13 cellular contexts compared by ENCODE assay signal in the genomic region with DNA sequence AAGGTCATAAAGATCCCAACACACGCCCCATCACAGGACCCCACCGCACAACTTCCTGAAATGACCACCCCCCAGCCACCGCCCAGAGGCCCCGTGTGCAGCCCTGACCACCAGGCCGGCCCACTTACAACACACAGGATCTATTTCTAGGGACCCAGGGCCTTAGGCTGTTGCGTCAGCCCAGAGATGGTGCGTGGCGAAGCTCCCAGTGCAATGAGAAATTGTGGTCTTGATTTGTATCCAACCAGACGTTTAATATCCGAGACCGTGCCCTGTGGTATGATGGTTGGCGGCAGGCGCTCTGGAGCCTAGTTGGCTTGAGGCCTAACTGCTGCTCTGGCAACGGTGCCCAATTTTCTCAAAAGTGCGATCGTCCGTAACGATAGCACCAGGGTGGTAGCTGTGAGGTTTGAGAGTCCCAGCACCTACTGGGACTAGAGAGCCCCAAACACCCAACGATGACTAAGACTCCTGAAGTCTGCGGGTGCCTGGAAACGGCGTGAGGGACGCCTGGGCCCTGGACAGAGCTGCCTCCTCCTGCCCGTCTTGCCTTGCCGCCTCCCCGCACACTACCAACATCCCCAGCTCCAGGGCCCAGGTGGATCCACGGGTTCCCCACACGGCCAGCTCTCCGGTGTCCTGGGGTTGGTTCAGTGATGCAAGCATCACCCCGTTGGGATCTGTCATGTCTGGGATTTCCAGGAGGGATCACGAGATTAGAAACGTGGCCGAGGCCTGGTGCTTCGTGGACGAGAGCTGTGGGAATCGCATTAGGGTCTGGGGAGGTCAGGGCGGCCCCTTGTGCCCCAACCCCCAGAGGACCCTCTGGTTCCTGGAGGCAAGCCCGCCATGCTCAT. TPM values are rescaled to one million over a fixed set of nuclear protein-coding genes. Genes with fewer than 3 reads are reported as not detected.
DNase-seq lines count a peak whose midpoint lies in the region; ATAC-seq and TF ChIP-seq lines count a peak whose summit lies in the region.
"Had no signal": no experiment of that assay in that cellular context is flagged by ENCODE, and none has a peak within 500 bp of the region (broad histone marks: within the 10 kb centered on the region; RNA-seq: fewer than 3 reads in every experiment).

No MANE protein-coding gene starts in this region.

- H3K36me3 ChIP-seq in sigmoid colon: no peaks in the 10 kb centered on the region
- H3K36me3 ChIP-seq: esophagus muscularis mucosa, SJCRH30 had no signal

- TF ChIP-seq POLR2A in sigmoid colon (IDR thresholded peaks at IDR 0.05): no peak

- peaks cover 9% of the 10 kb centered on the region for H3K4me1 Mint-ChIP-seq in glutamatergic neuron (ENCODE audit: low read depth, unreplicated experiment)

- peaks cover 0 to 11% (median 2%) of the 10 kb centered on the region in 4 donors for H3K4me1 ChIP-seq in sigmoid colon

- intact Hi-C loops in sigmoid colon (cut with DNase I): loop anchor here (2.0 to 10.0 kb wide), 3 partner anchors 242 to 472 kb away; no protein-coding TSS in a partner anchor

- H3K27me3 Mint-ChIP-seq in glutamatergic neuron (ENCODE audit: unreplicated experiment): peaks cover 12% of the 10 kb centered on the region

- peaks cover 3% of the 10 kb centered on the region for H3K36me3 Mint-ChIP-seq in glutamatergic neuron (ENCODE audit: unreplicated experiment)

- 90% methylated on average over 38 of the region's 38 CpGs for WGBS in sigmoid colon, 2 donors

- H3K27me3 ChIP-seq in sigmoid colon: peaks cover 0 to 7% (median 0%) of the 10 kb centered on the region in 3 donors
- H3K27me3 ChIP-seq: SJCRH30 had no signal

- DNase-seq in AML-193 (lab: John Stamatoyannopoulos, UW): peak; percentile 22 to 32
- DNase-seq in CD1c-positive myeloid dendritic cell (ENCODE audit: extremely low spot score): peak; percentile 7
- peak; percentile 30 for DNase-seq in NCI-H1694 treated with DMSO at 0.1 percent for 48 hours (lab: John Stamatoyannopoulos, UW)
- no peak for DNase-seq in glutamatergic neuron
- DNase-seq in NCI-H2171 treated with DMSO at 0.1 percent for 48 hours (lab: John Stamatoyannopoulos, UW): no peak
- no peak for DNase-seq in sigmoid colon
- DNase-seq: NCI-H446 treated with DMSO at 0.1 percent for 48 hours had no signal

- TF ChIP-seq EP300 in sigmoid colon (IDR thresholded peaks at IDR 0.05): no peak

- no peak overlapping the region for H3K4me3 ChIP-seq in sigmoid colon
- H3K4me3 ChIP-seq: SJCRH30 had no signal

- H3K9me3 Mint-ChIP-seq in glutamatergic neuron (ENCODE audit: unreplicated experiment): peaks cover 19% of the 10 kb centered on the region
- H3K9me3 Mint-ChIP-seq: activated B cell treated with CpG ODN at 0.5 μM for 24 hours; activated T-cell treated with anti-CD3 and anti-CD28 coated beads, Interleukin-2, amount 50 U/mL, for 4 hours had no signal

- TF ChIP-seq CTCF in glutamatergic neuron (IDR thresholded peaks at IDR 0.05; ENCODE audit: partially characterized antibody, unreplicated experiment) (no peak), sigmoid colon (IDR thresholded peaks at IDR 0.05) (no peak)

- no peak for ATAC-seq in HG03159 (IDR thresholded peaks at IDR 0.05; ENCODE audit: unreplicated experiment)

- H3K27ac Mint-ChIP-seq in glutamatergic neuron (ENCODE audit: unreplicated experiment): peak overlapping the region; percentile 84
- H3K27ac Mint-ChIP-seq: activated B cell treated with CpG ODN at 0.5 μM for 24 hours had no signal

- H3K27ac ChIP-seq in sigmoid colon: no peak overlapping the region
- H3K27ac ChIP-seq: esophagus muscularis mucosa, SJCRH30 had no signal

- no peaks in the 10 kb centered on the region for H3K9me3 ChIP-seq in sigmoid colon
- H3K9me3 ChIP-seq: esophagus muscularis mucosa, SJCRH30 had no signal

- no peak overlapping the region for H3K4me3 Mint-ChIP-seq in glutamatergic neuron (ENCODE audit: unreplicated experiment)

RNA-seq across cellular contexts. Expression of a gene that starts 32.4 kb away (rescaled TPM):
- total RNA-seq in glutamatergic neuron (ENCODE audit: unreplicated experiment) (not detected), sigmoid colon (not detected)
- polyA plus RNA-seq in sigmoid colon: 1 to 10 TPM in 1 of 3 donors, under 1 TPM in 2; 0.80 to 6.6 (median 0.92) TPM
- total RNA-seq: activated B cell treated with CpG ODN at 0.5 μM for 24 hours, astrocyte, esophagus muscularis mucosa, SJCRH30 had no signal

RNA-seq across cellular contexts. Expression of a gene that starts 56.2 kb away (rescaled TPM):
- total RNA-seq in glutamatergic neuron (ENCODE audit: unreplicated experiment) (not detected), sigmoid colon (not detected)
- under 1 TPM in 1 of 3 donors, not detected in 2; 0.07 TPM for polyA plus RNA-seq in sigmoid colon
- total RNA-seq: activated B cell treated with CpG ODN at 0.5 μM for 24 hours; activated T-cell treated with anti-CD3 and anti-CD28 coated beads, Interleukin-2, amount 50 U/mL, for 4 hours; astrocyte; esophagus muscularis mucosa; SJCRH30 had no signal

RNA-seq across cellular contexts. Expression of a gene that starts 57.1 kb away (rescaled TPM):
- total RNA-seq in glutamatergic neuron (ENCODE audit: unreplicated experiment): 147 TPM
- 10 to 100 TPM; 12.5 to 23.5 (median 18.4) TPM for total RNA-seq in sigmoid colon
- 10 to 100 TPM in 2 of 3 donors, 1 to 10 TPM in 1; 7.2 to 54.3 (median 10.9) TPM for polyA plus RNA-seq in sigmoid colon

Comparison
In these comparisons a context has a peak if more than half of its experiments do, and no peak if none do; other contexts are left out.
1. DNase-seq: peak in AML-193 (2 of 2), CD1c-positive myeloid dendritic cell (single experiment) and NCI-H1694 treated with DMSO at 0.1 percent for 48 hours (single experiment); none in glutamatergic neuron (single experiment), NCI-H2171 treated with DMSO at 0.1 percent for 48 hours (single experiment) and sigmoid colon (single experiment).